In genomic region chr7:8827329-8827728, GRCh38 we compare ENCODE assay signal across 8 cellular contexts.
"Had no signal": no experiment of that assay in that cellular context is flagged by ENCODE, and none has a peak within 500 bp of the region (broad histone marks: within the 10 kb centered on the region; RNA-seq: fewer than 3 reads in every experiment).

No MANE protein-coding gene starts in this region.

- H3K27ac ChIP-seq: GM23248, HL-60 had no signal

- H2AFZ ChIP-seq: GM23248 had no signal

- H3K9ac ChIP-seq: GM23248 had no signal

- H3K9me3 ChIP-seq: HAP-1 had no signal

- FAIRE-seq: HepG2 had no signal

- H3K36me3 ChIP-seq: HAP-1 had no signal

- H3K4me3 ChIP-seq: GM23248, HAP-1 had no signal

- H3K4me1 ChIP-seq: HAP-1 had no signal

- DNase-seq: GM23248, GOT3, H7, HFFc6 had no signal

- ATAC-seq: HCT116, HepG2 had no signal
